Comparison of ENCODE assay signal across 22 cellular contexts in the genomic region with DNA sequence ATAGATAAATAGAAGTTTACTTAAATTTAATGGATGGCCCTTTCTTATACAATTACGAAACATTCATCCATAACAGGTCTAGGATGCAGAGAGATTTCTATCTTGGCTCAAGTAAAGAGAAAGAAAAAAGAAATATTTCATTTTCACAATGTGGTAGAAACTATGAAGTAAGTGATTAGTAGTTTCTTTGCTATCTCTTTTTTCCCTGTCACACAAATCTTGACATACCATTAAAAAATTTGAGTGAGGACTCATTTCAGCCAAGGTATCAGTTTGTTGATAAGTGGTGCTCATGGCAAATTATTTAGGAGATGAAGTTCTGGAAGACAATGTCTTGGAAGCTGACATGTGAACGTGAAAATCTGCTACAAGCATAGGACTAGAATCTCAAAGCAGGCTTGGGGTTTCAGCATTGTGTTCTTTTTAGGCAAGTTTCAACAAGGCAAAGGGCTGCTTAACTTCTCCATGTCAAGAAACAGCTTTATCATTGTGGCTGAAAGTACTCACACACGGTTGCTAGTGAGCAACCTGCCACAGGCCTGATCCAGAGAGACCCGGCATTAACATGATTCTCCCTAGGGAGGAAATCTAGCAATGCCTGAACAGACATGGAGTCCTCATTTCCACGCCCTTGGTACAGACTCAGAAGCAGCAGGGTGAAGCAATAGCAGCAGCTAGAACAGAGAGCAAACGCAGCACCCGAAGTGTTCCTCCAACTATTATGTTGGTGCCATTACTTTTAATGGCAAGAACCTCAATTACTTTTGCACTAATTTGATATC.
"Had no signal": no experiment of that assay in that cellular context is flagged by ENCODE, and none has a peak within 500 bp of the region (broad histone marks: within the 10 kb centered on the region; RNA-seq: fewer than 3 reads in every experiment).

No MANE protein-coding gene starts in this region.

- H3K27me3 ChIP-seq: right atrium auricular region, tibial nerve had no signal

- H3K4me1 Mint-ChIP-seq: activated B cell treated with CpG ODN at 0.5 μM for 24 hours had no signal

- DNase-seq: activated B cell treated with CpG ODN at 0.5 μM for 24 hours; activated CD4-positive, alpha-beta T cell treated with anti-CD3 and anti-CD28 coated beads for 48 hours; activated CD8-positive, alpha-beta memory T cell treated with anti-CD3 and anti-CD28 coated beads, Interleukin-2, amount 50 U/mL, for 4 hours; activated CD8-positive, alpha-beta T cell treated with anti-CD3 and anti-CD28 coated beads for 36 hours; activated gamma-delta T cell; activated T-cell treated with anti-CD3 and anti-CD28 coated beads, Interleukin-2, amount 50 U/mL, for 72 hours; amniotic stem cell; cortex of kidney; effector CD8-positive, alpha-beta T cell; foreskin melanocyte; kidney glomerular epithelial cell; left ventricle myocardium superior; mesenchymal stem cell; nucleus accumbens; stimulated activated CD4-positive, alpha-beta T cell treated with anti-CD3 and anti-CD28 coated beads, Interleukin-4, amount 100 ng/mL, for 24 hours; stimulated activated naive CD4-positive, alpha-beta T cell had no signal

- H3K36me3 Mint-ChIP-seq: activated naive CD4-positive, alpha-beta T cell treated with anti-CD3 and anti-CD28 coated beads, Interleukin-2, amount 50 U/mL, for 72 hours; natural killer cell treated with Interleukin-12 subunit alpha and Interleukin-12 subunit beta and Interleukin-15 and Interleukin-18, amount 100 ng/mL, for 72 hours had no signal

- H3K36me3 ChIP-seq: right atrium auricular region, tibial nerve had no signal

- H3K4me3 ChIP-seq: right atrium auricular region, tibial nerve had no signal

- H3K9me3 Mint-ChIP-seq: activated B cell treated with CpG ODN at 0.5 μM for 24 hours; activated CD8-positive, alpha-beta T cell treated with anti-CD3 and anti-CD28 coated beads for 36 hours; activated naive CD4-positive, alpha-beta T cell treated with anti-CD3 and anti-CD28 coated beads, Interleukin-2, amount 50 U/mL, for 72 hours; activated T-cell treated with anti-CD3 and anti-CD28 coated beads, Interleukin-2, amount 50 U/mL, for 72 hours; natural killer cell treated with Interleukin-12 subunit alpha and Interleukin-12 subunit beta and Interleukin-15 and Interleukin-18, amount 100 ng/mL, for 72 hours had no signal

- H3K4me1 ChIP-seq: right atrium auricular region, tibial nerve had no signal

- H3K4me3 Mint-ChIP-seq: activated B cell treated with CpG ODN at 0.5 μM for 24 hours; activated CD8-positive, alpha-beta T cell treated with anti-CD3 and anti-CD28 coated beads for 36 hours; activated T-cell treated with anti-CD3 and anti-CD28 coated beads, Interleukin-2, amount 50 U/mL, for 72 hours; natural killer cell treated with Interleukin-12 subunit alpha and Interleukin-12 subunit beta and Interleukin-15 and Interleukin-18, amount 100 ng/mL, for 72 hours had no signal

- FAIRE-seq: endothelial cell of umbilical vein, TTC549 had no signal

- H3K9me3 ChIP-seq: right atrium auricular region, tibial nerve had no signal

- ATAC-seq: activated CD8-positive, alpha-beta T cell treated with anti-CD3 and anti-CD28 coated beads for 36 hours; activated naive CD4-positive, alpha-beta T cell treated with anti-CD3 and anti-CD28 coated beads, Interleukin-2, amount 50 U/mL, for 72 hours; activated T-cell treated with anti-CD3 and anti-CD28 coated beads, Interleukin-2, amount 50 U/mL, for 72 hours; left ventricle myocardium superior; natural killer cell treated with Interleukin-12 subunit alpha and Interleukin-12 subunit beta and Interleukin-15 and Interleukin-18, amount 100 ng/mL, for 72 hours had no signal

- H3K27ac Mint-ChIP-seq: activated B cell treated with CpG ODN at 0.5 μM for 24 hours; activated CD8-positive, alpha-beta T cell treated with anti-CD3 and anti-CD28 coated beads for 36 hours; activated naive CD4-positive, alpha-beta T cell treated with anti-CD3 and anti-CD28 coated beads, Interleukin-2, amount 50 U/mL, for 72 hours; activated T-cell treated with anti-CD3 and anti-CD28 coated beads, Interleukin-2, amount 50 U/mL, for 72 hours; natural killer cell treated with Interleukin-12 subunit alpha and Interleukin-12 subunit beta and Interleukin-15 and Interleukin-18, amount 100 ng/mL, for 72 hours had no signal

- H3K27me3 Mint-ChIP-seq: natural killer cell treated with Interleukin-12 subunit alpha and Interleukin-12 subunit beta and Interleukin-15 and Interleukin-18, amount 100 ng/mL, for 72 hours had no signal

- H3K27ac ChIP-seq: right atrium auricular region, tibial nerve had no signal
